Comparison of ENCODE assay signal across 9 cellular contexts in genomic region chr17:80861892-80862291, GRCh38.
DNase-seq lines count a peak whose midpoint lies in the region; ATAC-seq and TF ChIP-seq lines count a peak whose summit lies in the region.
"Had no signal": no experiment of that assay in that cellular context is flagged by ENCODE, and none has a peak within 500 bp of the region (broad histone marks: within the 10 kb centered on the region; RNA-seq: fewer than 3 reads in every experiment).

No MANE protein-coding gene starts in this region.

- no peak for DNase-seq in A673 (ENCODE audit: low spot score)
- peak; percentile 40 for DNase-seq in activated T-cell treated with anti-CD3 and anti-CD28 coated beads for 24 hours (ENCODE audit: low read depth)
- DNase-seq in fibroblast of lung (ENCODE audit: low read depth in 2 of 2), result peak; percentile 36 to 49
- peak; percentile 73 for DNase-seq in stimulated activated CD4-positive, alpha-beta T cell treated with anti-CD3 and anti-CD28 coated beads, Interleukin-15, amount 100 ng/mL, for 24 hours
- no peak for DNase-seq in NK-92 treated with Interleukin-12 subunit alpha and Interleukin-12 subunit beta, amount 100 ng/mL, for 24 hours (lab: John Stamatoyannopoulos, UW)

- no peaks in the 10 kb centered on the region for H3K79me2 ChIP-seq in Loucy (ENCODE audit: insufficient read depth, low read length)
- no peaks in the 10 kb centered on the region for H3K79me2 ChIP-seq in fibroblast of lung (ENCODE audit: control insufficient read depth, insufficient read depth, low read length)

- TF ChIP-seq CTCF in A673 (conservative IDR thresholded peaks at IDR 0.05; ENCODE audit: low read depth, low read length), result 0 out of 2 replicates have a peak, but pooled peaks have one; percentile 23
- TF ChIP-seq CTCF in Loucy (conservative IDR thresholded peaks at IDR 0.05; ENCODE audit: low read length), result peak; percentile 36
- peak; percentile 42 to 58 for TF ChIP-seq CTCF in fibroblast of lung (conservative IDR thresholded peaks at IDR 0.05 in 1 of 2, IDR thresholded peaks at IDR 0.05 in 1 of 2; ENCODE audit: low read depth in 1 of 2, low read length in 2 of 2)

- no peaks in the 10 kb centered on the region for H3F3A ChIP-seq in Loucy (ENCODE audit: low read depth)

- H3K9me3 ChIP-seq in A673 (ENCODE audit: low read depth, low read length, poor library complexity, severe bottlenecking) (no peaks in the 10 kb centered on the region), Loucy (ENCODE audit: insufficient read depth, low read depth, low read length) (no peaks in the 10 kb centered on the region), fibroblast of lung (ENCODE audit: control insufficient read depth, insufficient read depth, low read depth, low read length) (no peaks in the 10 kb centered on the region)

- no TSS peak for BruUV-seq in A673 (replicated peaks; lab: Mats Ljungman, UMichigan)

- H3K36me3 ChIP-seq in A673 (ENCODE audit: insufficient read depth, low read length, poor library complexity, severe bottlenecking) (no peaks in the 10 kb centered on the region), Loucy (ENCODE audit: insufficient read depth, low read length) (no peaks in the 10 kb centered on the region; the same call in 1 of the 2 replicates), fibroblast of lung (ENCODE audit: control insufficient read depth, insufficient read depth, low read length) (no peaks in the 10 kb centered on the region)

- H3K27ac ChIP-seq in A673 (ENCODE audit: low read depth, low read length, poor library complexity, severe bottlenecking) (no peak overlapping the region), fibroblast of lung (ENCODE audit: insufficient read depth, low read length) (no peak overlapping the region)
- H3K27ac ChIP-seq: skin epidermis had no signal

- CTCF ChIA-PET in A673 (lab: Charles Lee), result no interaction called here

- H2AFZ ChIP-seq in Loucy (ENCODE audit: low read length) (no peak overlapping the region), fibroblast of lung (ENCODE audit: low read length) (no peak overlapping the region)

- H3K9ac ChIP-seq in Loucy (ENCODE audit: low read depth, low read length, poor library complexity, severe bottlenecking) (peak overlapping the region; percentile 48), fibroblast of lung (ENCODE audit: insufficient read depth, low read length) (no peak overlapping the region)

- peaks cover 16% of the 10 kb centered on the region for H3K4me1 ChIP-seq in A673 (ENCODE audit: insufficient read depth, low read length, poor library complexity, severe bottlenecking)
- peaks cover 25% of the 10 kb centered on the region for H3K4me1 ChIP-seq in Loucy (ENCODE audit: insufficient read depth, low read length, poor library complexity, severe bottlenecking)
- H3K4me1 ChIP-seq in fibroblast of lung (ENCODE audit: control insufficient read depth, extremely low read depth, insufficient read depth, low read length), result peaks cover 21% of the 10 kb centered on the region

- H3K4me3 ChIP-seq in A673 (ENCODE audit: low read depth, low read length, poor library complexity, severe bottlenecking) (no peak overlapping the region), Loucy (ENCODE audit: low read length, poor library complexity, severe bottlenecking) (no peak overlapping the region), fibroblast of lung (replicated peaks in 1 of 4; ENCODE audit: control extremely low read depth in 1 of 4, insufficient read depth in 1 of 4, low read depth in 3 of 4, low read length in 4 of 4) (no peak overlapping the region)
- H3K4me3 ChIP-seq: skin epidermis had no signal

- H3K27me3 ChIP-seq in A673 (replicated peaks; ENCODE audit: insufficient read depth, low read depth, low read length, poor library complexity), result no peaks in the 10 kb centered on the region
- H3K27me3 ChIP-seq in Loucy (ENCODE audit: insufficient read depth, low read length, poor library complexity, severe bottlenecking), result no peaks in the 10 kb centered on the region
- H3K27me3 ChIP-seq in fibroblast of lung (ENCODE audit: control insufficient read depth, insufficient read depth, low read length), result no peaks in the 10 kb centered on the region

- POLR2A ChIA-PET in A673 (lab: Charles Lee; ENCODE audit: low non-redundant PET), result no interaction called here

- H3K4me2 ChIP-seq in Loucy (ENCODE audit: low read depth, low read length, poor library complexity, severe bottlenecking), result no peak overlapping the region
- H3K4me2 ChIP-seq in fibroblast of lung (ENCODE audit: extremely low read depth, insufficient read depth, low read length), result no peak overlapping the region

- no peaks in the 10 kb centered on the region for H4K20me1 ChIP-seq in Loucy (ENCODE audit: insufficient read depth, low read length, poor library complexity, severe bottlenecking)
- no peaks in the 10 kb centered on the region for H4K20me1 ChIP-seq in fibroblast of lung (ENCODE audit: control insufficient read depth, extremely low read depth, insufficient read depth, low read length)

- no peak for ATAC-seq in HG02623 (IDR thresholded peaks at IDR 0.05; ENCODE audit: unreplicated experiment)
- no peak for ATAC-seq in GM19351 (IDR thresholded peaks at IDR 0.05; ENCODE audit: unreplicated experiment)

- no peaks in the 10 kb centered on the region for H3K9me2 ChIP-seq in Loucy (replicated peaks; ENCODE audit: low read depth, low read length)

- intact Hi-C loops in A673 (cut with micrococcal nuclease; ENCODE audit: unreplicated experiment), result no loop called here

Comparison
In these comparisons a context has a peak if more than half of its experiments do, and no peak if none do; other contexts are left out.
1. DNase-seq: peak in activated T-cell treated with anti-CD3 and anti-CD28 coated beads for 24 hours (single experiment), fibroblast of lung (2 of 2) and stimulated activated CD4-positive, alpha-beta T cell treated with anti-CD3 and anti-CD28 coated beads, Interleukin-15, amount 100 ng/mL, for 24 hours (single experiment); none in A673 (single experiment) and NK-92 treated with Interleukin-12 subunit alpha and Interleukin-12 subunit beta, amount 100 ng/mL, for 24 hours (single experiment).
2. Peak in every context shown above with its lines, with median percentiles within 50 percentile points of each other: CTCF ChIP-seq.